ENCODE assay signal across 9 cellular contexts in genomic region chr1:114342376-114342775, GRCh38.
DNase-seq lines count a peak whose midpoint lies in the region; ATAC-seq and TF ChIP-seq lines count a peak whose summit lies in the region.
"Had no signal": no experiment of that assay in that cellular context is flagged by ENCODE, and none has a peak within 500 bp of the region (broad histone marks: within the 10 kb centered on the region; RNA-seq: fewer than 3 reads in every experiment).

No MANE protein-coding gene starts in this region.

- DNase-seq in stimulated activated CD4-positive, alpha-beta T cell treated with anti-CD3 and anti-CD28 coated beads, Interleukin-15, amount 100 ng/mL, for 24 hours = peak; percentile 12
- no peak for DNase-seq in stimulated activated CD4-positive, alpha-beta T cell treated with anti-CD3 and anti-CD28 coated beads, Interleukin-12 subunit alpha, Interleukin-12 subunit beta, amount 100 ng/mL, for 4 hours
- DNase-seq in activated CD4-positive, alpha-beta T cell treated with anti-CD3 and anti-CD28 coated beads for 48 hours = peak; percentile 20
- peak; percentile 90 to 91 (median 91) for DNase-seq in immature natural killer cell
- peak; percentile 45 for DNase-seq in type B pancreatic cell (ENCODE audit: extremely low spot score, unreplicated experiment)
- no peak for DNase-seq in ureter (ENCODE audit: low spot score)

- ATAC-seq in HG03097 (IDR thresholded peaks at IDR 0.05; ENCODE audit: low FRiP score, unreplicated experiment) (no peak), GM18511 (IDR thresholded peaks at IDR 0.05; ENCODE audit: unreplicated experiment) (no peak)

- H3K27ac Mint-ChIP-seq in immature natural killer cell (peak overlapping the region; percentile 92 to 98 (median 96)), type B pancreatic cell (no peak overlapping the region)

- peaks cover 0 to 7% (median 0%) of the 10 kb centered on the region in 3 donors for H3K36me3 Mint-ChIP-seq in immature natural killer cell
- H3K36me3 Mint-ChIP-seq in type B pancreatic cell = no peaks in the 10 kb centered on the region

- H3K4me1 Mint-ChIP-seq in immature natural killer cell (peaks cover 95 to 96% of the 10 kb centered on the region in 2 donors), type B pancreatic cell (ENCODE audit: unreplicated experiment) (peaks cover 17% of the 10 kb centered on the region)

- H3K9me3 Mint-ChIP-seq in immature natural killer cell = peaks cover 0 to 4% (median 0%) of the 10 kb centered on the region in 6 donors
- H3K9me3 Mint-ChIP-seq in type B pancreatic cell = no peaks in the 10 kb centered on the region
- H3K9me3 Mint-ChIP-seq: neural crest cell had no signal

- H3K27me3 Mint-ChIP-seq in immature natural killer cell (ENCODE audit: low read depth in 3 of 3) (peaks cover 4 to 18% (median 17%) of the 10 kb centered on the region in 3 donors), type B pancreatic cell (peaks cover 9% of the 10 kb centered on the region)

- TF ChIP-seq CTCF in type B pancreatic cell (conservative IDR thresholded peaks at IDR 0.05) = no peak

- H3K4me3 Mint-ChIP-seq in immature natural killer cell (peak overlapping the region; percentile 80 to 91 (median 83)), type B pancreatic cell (no peak overlapping the region)
- H3K4me3 Mint-ChIP-seq: neural crest cell had no signal

Comparison
In these comparisons a context has a peak if more than half of its experiments do, and no peak if none do; other contexts are left out.
1. DNase-seq: peak in stimulated activated CD4-positive, alpha-beta T cell treated with anti-CD3 and anti-CD28 coated beads, Interleukin-15, amount 100 ng/mL, for 24 hours (single experiment), activated CD4-positive, alpha-beta T cell treated with anti-CD3 and anti-CD28 coated beads for 48 hours (single experiment), immature natural killer cell (3 of 3) and type B pancreatic cell (single experiment); none in stimulated activated CD4-positive, alpha-beta T cell treated with anti-CD3 and anti-CD28 coated beads, Interleukin-12 subunit alpha, Interleukin-12 subunit beta, amount 100 ng/mL, for 4 hours (single experiment) and ureter (single experiment).